ENCODE assay signal across 9 cellular contexts in the genomic region with DNA sequence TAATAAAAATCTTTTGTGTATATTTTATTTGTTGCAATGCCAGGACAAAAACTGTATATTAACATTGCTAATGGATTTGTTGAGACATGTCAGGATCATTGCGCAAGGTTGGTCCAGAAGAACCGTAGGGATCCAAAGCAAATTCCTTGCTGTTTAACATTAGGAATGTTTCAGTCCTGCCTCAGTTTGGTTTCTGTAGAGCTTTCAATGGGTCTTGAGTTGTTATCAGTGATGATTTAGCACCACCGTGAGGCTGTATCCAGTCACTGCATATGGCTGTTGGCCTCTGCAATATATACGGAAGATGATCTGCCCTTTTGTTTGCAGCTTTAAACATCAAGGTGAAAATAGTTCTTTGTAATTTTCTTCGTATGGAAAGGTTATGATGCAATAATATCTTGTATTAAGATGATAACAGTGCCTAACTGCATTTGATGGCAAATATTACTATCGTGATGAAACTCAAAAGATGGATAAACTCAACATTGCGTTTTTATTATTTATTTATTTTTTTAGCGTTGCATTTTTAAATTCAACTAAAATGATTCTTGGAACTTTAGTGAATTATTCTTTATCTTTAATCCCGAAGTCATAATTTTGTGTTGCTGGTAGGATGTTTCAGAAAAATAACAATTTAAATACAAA.
DNase-seq lines count a peak whose midpoint lies in the region; ATAC-seq and TF ChIP-seq lines count a peak whose summit lies in the region.
"Had no signal": no experiment of that assay in that cellular context is flagged by ENCODE, and none has a peak within 500 bp of the region (broad histone marks: within the 10 kb centered on the region; RNA-seq: fewer than 3 reads in every experiment).

No MANE protein-coding gene starts in this region.

- peak; percentile 88 for TF ChIP-seq CTCF in astrocyte of the cerebellum (IDR thresholded peaks at IDR 0.05; ENCODE audit: low read depth, low read length, missing control alignments)
- peak; percentile 94 for TF ChIP-seq CTCF in retinal pigment epithelial cell (conservative IDR thresholded peaks at IDR 0.05; ENCODE audit: low read depth, low read length)

- no peak for TF ChIP-seq EP300 in Ishikawa (IDR thresholded peaks at IDR 0.05; ENCODE audit: borderline replicate concordance)

- no peak overlapping the region for H3K4me3 ChIP-seq in NT2/D1 (ENCODE audit: insufficient read length, low read depth)
- no peak overlapping the region for H3K4me3 ChIP-seq in astrocyte of the cerebellum (ENCODE audit: low read depth, low read length)
- no peak overlapping the region for H3K4me3 ChIP-seq in retinal pigment epithelial cell (ENCODE audit: low read length)

- H3K4me1 ChIP-seq in NT2/D1 (ENCODE audit: insufficient read depth, insufficient read length), result no peaks in the 10 kb centered on the region

- in situ Hi-C loops in astrocyte of the cerebellum (cut with HindIII; ENCODE audit: low sequenced_read_pairs), result no loop called here

- TF ChIP-seq RAD21 in Ishikawa (IDR thresholded peaks at IDR 0.05; ENCODE audit: low read depth), result peak; percentile 84

- no peaks in the 10 kb centered on the region for H3K9me3 ChIP-seq in NT2/D1 (ENCODE audit: insufficient read depth, low read length)

- no peak overlapping the region for H3K9ac ChIP-seq in NT2/D1 (ENCODE audit: insufficient read length, low read depth)

- ATAC-seq in GM21360 (IDR thresholded peaks at IDR 0.05; ENCODE audit: unreplicated experiment), result peak; percentile 71
- ATAC-seq in HG03571 (IDR thresholded peaks at IDR 0.05; ENCODE audit: unreplicated experiment), result no peak
- ATAC-seq: stimulated activated effector memory CD8-positive, alpha-beta T cell treated with anti-CD3 and anti-CD28 coated beads, Interleukin-12 subunit alpha, Interleukin-12 subunit beta, amount 100 ng/mL, for 72 hours had no signal

- DNase-seq in DMS153 (lab: John Stamatoyannopoulos, UW) (peak; percentile 70), NT2/D1 (ENCODE audit: low read depth, low spot score) (peak; percentile 50), astrocyte of the cerebellum (ENCODE audit: low read depth) (peak; percentile 73), hepatic stellate cell (ENCODE audit: low spot score) (peak; percentile 51), retinal pigment epithelial cell (ENCODE audit: low read depth) (peak; percentile 79)

- no peaks in the 10 kb centered on the region for H3K27me3 ChIP-seq in NT2/D1 (ENCODE audit: insufficient read depth, insufficient read length)

- no peaks in the 10 kb centered on the region for H3K36me3 ChIP-seq in NT2/D1 (ENCODE audit: insufficient read depth, insufficient read length, low read length)

TF ChIP-seq in Ishikawa, 13 proteins besides CTCF, POLR2A, EP300 and RAD21:
- TF ChIP-seq CEBPB (IDR thresholded peaks at IDR 0.05), result peak; percentile 13; the same call in 1 of the 2 replicates
- no peak for TF ChIP-seq CREB1 (IDR thresholded peaks at IDR 0.05; ENCODE audit: low read depth)
TF ChIP-seq in Ishikawa: peak in this region for 1.
